Comparison of ENCODE assay signal across 26 cellular contexts in genomic region chr9:76898786-76899185, GRCh38. TPM values are rescaled to one million over a fixed set of nuclear protein-coding genes. Genes with fewer than 3 reads are reported as not detected.
DNase-seq lines count a peak whose midpoint lies in the region; TF ChIP-seq lines count a peak whose summit lies in the region.
"Had no signal": no experiment of that assay in that cellular context is flagged by ENCODE, and none has a peak within 500 bp of the region (broad histone marks: within the 10 kb centered on the region; RNA-seq: fewer than 3 reads in every experiment).

No MANE protein-coding gene starts in this region.

- no peak overlapping the region for H3K23ac ChIP-seq in H9 (ENCODE audit: insufficient read length, low read depth, low read length)

- H3K4ac ChIP-seq in H9 (ENCODE audit: low read depth, low read length), result no peak overlapping the region

- H4K5ac ChIP-seq in H9 (ENCODE audit: insufficient read length, low read depth, low read length), result no peak overlapping the region

- H2AK5ac ChIP-seq in H9 (ENCODE audit: insufficient read length, low read length), result no peak overlapping the region

- H2BK5ac ChIP-seq in H9 (ENCODE audit: insufficient read length, low read length), result no peak overlapping the region

- H3K4me1 ChIP-seq in H9 (ENCODE audit: insufficient read depth, low read length), result peaks cover 2% of the 10 kb centered on the region; the same call in 1 of the 2 replicates
- H3K4me1 ChIP-seq in stomach, result peaks cover 0 to 13% (median 0%) of the 10 kb centered on the region in 4 donors
- H3K4me1 ChIP-seq in BE2C, result peaks cover 11% of the 10 kb centered on the region

- H3K9me3 ChIP-seq in H9 (ENCODE audit: control insufficient read depth, low read depth, low read length), result no peaks in the 10 kb centered on the region
- H3K9me3 ChIP-seq in stomach, result no peaks in the 10 kb centered on the region
- no peaks in the 10 kb centered on the region for H3K9me3 ChIP-seq in BE2C
- H3K9me3 ChIP-seq: neutrophil had no signal

- no peak overlapping the region for H4K91ac ChIP-seq in H9 (ENCODE audit: insufficient read length, low read depth, low read length)

- H4K20me1 ChIP-seq in H9 (ENCODE audit: control insufficient read depth, insufficient read depth, insufficient read length), result no peaks in the 10 kb centered on the region

- no peaks in the 10 kb centered on the region; a peak in 1 of 7 replicates for H3K36me3 Mint-ChIP-seq in H9 (ENCODE audit: insufficient read depth in 1 of 3, low read depth in 3 of 3)
- no peaks in the 10 kb centered on the region for H3K36me3 Mint-ChIP-seq in T-helper 2 cell treated with Interferon-gamma antibody and Interleukin-4, amounts not matched to agents 5 μg/mL and 100 μg/mL, for 36 hours (ENCODE audit: low read depth)
- H3K36me3 Mint-ChIP-seq: activated naive CD4-positive, alpha-beta T cell treated with anti-CD3 and anti-CD28 coated beads, Interleukin-2, amount 50 U/mL, for 24 hours; naive B cell had no signal

- TF ChIP-seq CTCF in H9 (conservative IDR thresholded peaks at IDR 0.05) (no peak), stomach (IDR thresholded peaks at IDR 0.05) (no peak), BE2C (IDR thresholded peaks at IDR 0.05; ENCODE audit: low read depth, low read length) (no peak)

- no peak overlapping the region for H3K9ac ChIP-seq in H9 (ENCODE audit: extremely low read depth, insufficient read length, low read length)

- DNase-seq in H9 (no peak), caudate nucleus (lab: John Stamatoyannopoulos, UW) (no peak), kidney tubule cell (ENCODE audit: low spot score) (peak; percentile 70), stomach (no peak), SHP77 treated with DMSO at 0.1 percent for 48 hours (lab: John Stamatoyannopoulos, UW) (no peak), BE2C (no peak), NCI-H2196 (lab: John Stamatoyannopoulos, UW; ENCODE audit: unreplicated experiment) (no peak)
- no peak for DNase-seq in T-helper 2 cell treated with Interferon-gamma antibody and Interleukin-4, amounts not matched to agents 5 μg/mL and 100 μg/mL, for 36 hours (ENCODE audit: low spot score)
- DNase-seq: activated CD4-positive, alpha-beta T cell treated with anti-CD3 and anti-CD28 coated beads for 48 hours; anterior cingulate cortex; CD4-positive, alpha-beta T cell; effector memory CD4-positive, alpha-beta T cell; MM.1S; naive B cell; NCI-H1930; NCI-H526 treated with DMSO at 0.1 percent for 48 hours; NK-92 treated with Interleukin-12 subunit alpha and Interleukin-12 subunit beta, amount 100 ng/mL, for 24 hours; posterior cingulate gyrus; stimulated activated CD4-positive, alpha-beta T cell treated with anti-CD3 and anti-CD28 coated beads, Interleukin-4, amount 100 ng/mL, for 1 hour had no signal

- TF ChIP-seq POLR2A in stomach (IDR thresholded peaks at IDR 0.05), result no peak

- H3K79me1 ChIP-seq in H9 (ENCODE audit: insufficient read depth, low read depth, low read length, poor library complexity, severe bottlenecking), result no peaks in the 10 kb centered on the region

- H3K27me3 ChIP-seq in H9 (ENCODE audit: insufficient read depth, low read length), result no peaks in the 10 kb centered on the region
- peaks cover 0 to 36% (median 12%) of the 10 kb centered on the region in 3 donors for H3K27me3 ChIP-seq in stomach
- H3K27me3 ChIP-seq in BE2C, result no peaks in the 10 kb centered on the region; the same call in 1 of the 2 replicates

- no peaks in the 10 kb centered on the region for H3K23me2 ChIP-seq in H9 (ENCODE audit: insufficient read length, low read depth, low read length, poor library complexity, severe bottlenecking)

- H3K56ac ChIP-seq in H9 (ENCODE audit: insufficient read length, low read depth, low read length), result no peak overlapping the region

- H3K27ac ChIP-seq in H9 (ENCODE audit: insufficient read length, low read depth, low read length) (no peak overlapping the region), caudate nucleus (ENCODE audit: low read depth, low read length) (peak overlapping the region; percentile 59), stomach (peak overlapping the region in 3 of 5 donors; percentile 59 to 88 (median 60))
- H3K27ac ChIP-seq: coronary artery, epithelial cell of prostate, neutrophil had no signal

- WGBS in H9 (ENCODE audit: extremely low coverage, insufficient read length, low lambda C conversion rate), result no CpG with 5 or more reads among the region's 2 CpGs
- 15 to 79% (median 59%) methylated on average over 2 of the region's 2 CpGs for WGBS in stomach, 5 donors

- H2AFZ ChIP-seq in H9 (ENCODE audit: low read length), result no peak overlapping the region
- H2AFZ ChIP-seq: GM23338 had no signal

- no peaks in the 10 kb centered on the region for H3K27me3 Mint-ChIP-seq in H9 (ENCODE audit: low read depth)
- peaks cover 8% of the 10 kb centered on the region for H3K27me3 Mint-ChIP-seq in T-helper 2 cell treated with Interferon-gamma antibody and Interleukin-4, amounts not matched to agents 5 μg/mL and 100 μg/mL, for 36 hours (ENCODE audit: low read depth)

- peaks cover 8 to 17% of the 10 kb centered on the region in 2 experiments for H3K4me1 Mint-ChIP-seq in H9
- no peaks in the 10 kb centered on the region for H3K4me1 Mint-ChIP-seq in T-helper 2 cell treated with Interferon-gamma antibody and Interleukin-4, amounts not matched to agents 5 μg/mL and 100 μg/mL, for 36 hours (ENCODE audit: low read depth)
- H3K4me1 Mint-ChIP-seq: activated naive CD4-positive, alpha-beta T cell treated with anti-CD3 and anti-CD28 coated beads, Interleukin-2, amount 50 U/mL, for 24 hours; activated T-helper 17 cell treated with anti-CD3 and anti-CD28 coated beads, Interleukin-2, amount 50 U/mL, for 72 hours; naive B cell had no signal

- H2BK12ac ChIP-seq in H9 (ENCODE audit: insufficient read length, low read depth, low read length), result no peak overlapping the region

- H3K14ac ChIP-seq in H9 (ENCODE audit: insufficient read depth, low read length), result no peak overlapping the region

- H2BK15ac ChIP-seq in H9 (ENCODE audit: low read depth, low read length), result no peak overlapping the region

- no peaks in the 10 kb centered on the region for H3K9me3 Mint-ChIP-seq in H9
- no peaks in the 10 kb centered on the region for H3K9me3 Mint-ChIP-seq in T-helper 2 cell treated with Interferon-gamma antibody and Interleukin-4, amounts not matched to agents 5 μg/mL and 100 μg/mL, for 36 hours
- H3K9me3 Mint-ChIP-seq: activated T-helper 17 cell treated with anti-CD3 and anti-CD28 coated beads, Interleukin-2, amount 50 U/mL, for 72 hours; CD4-positive, alpha-beta T cell; GM23338 had no signal

- H3K4me3 ChIP-seq in stomach (no peak overlapping the region), BE2C (ENCODE audit: low read depth, low read length) (no peak overlapping the region)
- H3K4me3 ChIP-seq: coronary artery, GM23338, K562 had no signal

- no peak for TF ChIP-seq EP300 in stomach (IDR thresholded peaks at IDR 0.05)

- intact Hi-C loops in stomach (cut with DNase I; ENCODE audit: low total_unique reads), result no loop called here

- H2BK120ac ChIP-seq in H9 (ENCODE audit: low read depth, low read length, poor library complexity, severe bottlenecking), result no peak overlapping the region

- no peak overlapping the region for H2BK20ac ChIP-seq in H9 (ENCODE audit: low read depth, low read length, poor library complexity, severe bottlenecking)

- H3K27ac Mint-ChIP-seq in H9, result no peak overlapping the region
- no peak overlapping the region for H3K27ac Mint-ChIP-seq in T-helper 2 cell treated with Interferon-gamma antibody and Interleukin-4, amounts not matched to agents 5 μg/mL and 100 μg/mL, for 36 hours
- H3K27ac Mint-ChIP-seq: activated naive CD4-positive, alpha-beta T cell treated with anti-CD3 and anti-CD28 coated beads, Interleukin-2, amount 50 U/mL, for 24 hours; activated T-helper 17 cell treated with anti-CD3 and anti-CD28 coated beads, Interleukin-2, amount 50 U/mL, for 72 hours; CD4-positive, alpha-beta T cell; GM23338; naive B cell had no signal

- no peak overlapping the region for H3K4me3 Mint-ChIP-seq in H9
- H3K4me3 Mint-ChIP-seq in T-helper 2 cell treated with Interferon-gamma antibody and Interleukin-4, amounts not matched to agents 5 μg/mL and 100 μg/mL, for 36 hours, result no peak overlapping the region
- H3K4me3 Mint-ChIP-seq: activated naive CD4-positive, alpha-beta T cell treated with anti-CD3 and anti-CD28 coated beads, Interleukin-2, amount 50 U/mL, for 24 hours; activated T-helper 17 cell treated with anti-CD3 and anti-CD28 coated beads, Interleukin-2, amount 50 U/mL, for 72 hours; CD4-positive, alpha-beta T cell; GM23338; naive B cell had no signal

- H3K4me2 ChIP-seq in H9 (ENCODE audit: insufficient read depth, insufficient read length, low read length), result no peak overlapping the region
- H3K4me2 ChIP-seq: GM23338 had no signal

- H3K36me3 ChIP-seq in stomach (no peaks in the 10 kb centered on the region), BE2C (peaks cover 4% of the 10 kb centered on the region)
- H3K36me3 ChIP-seq: neutrophil had no signal

- H3T11ph ChIP-seq in H9 (ENCODE audit: low read length), result no peak overlapping the region

- 0 out of 2 replicates have a peak, but pooled peaks cover 1% of the 10 kb centered on the region for H3K79me2 ChIP-seq in H9 (ENCODE audit: insufficient read depth, low read length)

- H4K8ac ChIP-seq in H9 (replicated peaks; ENCODE audit: insufficient read length, low read depth, low read length), result no peak overlapping the region

- peak overlapping the region; percentile 30 for H3K18ac ChIP-seq in H9 (ENCODE audit: insufficient read length, low read depth, low read length)

RNA-seq across cellular contexts. Expression of gene PRUNE2, which starts 7.1 kb away (rescaled TPM):
- total RNA-seq in H9 (2021) (9.7 and 12.1 TPM in 2 replicates), stomach (100 to 1,000 TPM in 3 of 5 donors, 10 to 100 TPM in 2; 35.6 to 311 (median 119) TPM)
- polyA plus RNA-seq in stomach, result 10 to 100 TPM in 1 of 3 donors, 1 to 10 TPM in 2; 2.6 to 65.0 (median 4.7) TPM
- polyA plus RNA-seq in BE2C (2012; ENCODE audit: insufficient read depth, insufficient read length, low read depth), result 24.7 TPM
- total RNA-seq: CD4-positive, alpha-beta T cell had no signal
